ENCODE assay signal across 14 cellular contexts in the genomic region with DNA sequence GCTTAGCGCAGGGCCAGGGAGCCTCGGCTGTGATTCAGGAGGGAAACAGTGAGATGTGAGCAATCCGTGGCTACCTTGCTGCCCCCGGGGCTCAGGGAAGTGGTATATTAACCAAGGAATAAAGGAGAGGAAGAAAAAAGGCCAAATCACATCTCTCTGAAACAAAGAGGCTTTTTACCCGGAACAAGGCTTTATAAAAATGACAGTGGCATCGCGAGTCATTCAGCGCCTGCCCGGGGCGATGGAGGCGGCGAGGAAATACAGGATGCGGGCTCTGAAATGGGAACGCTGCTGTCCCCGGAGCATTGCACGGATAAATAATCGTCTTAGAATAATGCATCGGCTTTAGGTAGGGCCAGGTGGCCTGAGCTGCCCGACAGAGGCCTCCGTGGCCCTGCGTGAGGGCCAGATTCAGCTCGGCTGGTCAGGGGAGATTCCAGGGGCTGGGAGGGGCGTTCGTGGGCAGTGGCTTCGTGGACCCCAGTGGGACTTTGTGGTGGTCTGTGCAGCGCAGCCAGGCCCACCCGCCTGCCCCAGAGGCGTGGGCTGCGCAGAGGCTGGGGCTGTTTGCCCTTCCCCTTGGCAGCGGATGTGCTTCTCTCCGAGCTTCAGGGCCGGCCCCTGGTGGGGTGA.
"Had no signal": no experiment of that assay in that cellular context is flagged by ENCODE, and none has a peak within 500 bp of the region (broad histone marks: within the 10 kb centered on the region; RNA-seq: fewer than 3 reads in every experiment).

No MANE protein-coding gene starts in this region.

- H3K27ac Mint-ChIP-seq: activated CD4-positive, alpha-beta memory T cell treated with anti-CD3 and anti-CD28 coated beads, Interleukin-2, amount 10 ng/mL, durations not matched to agents 7 days and 5 days; activated naive CD8-positive, alpha-beta T cell; stimulated activated memory B cell treated with anti-CD40 and anti-IgM and Interleukin-4, amounts not matched to agents 10 μg/mL and 1 μg/mL and 100 μg/mL, for 72 hours; T-helper 2 cell treated with Interferon-gamma antibody and Interleukin-4, amounts not matched to agents 5 μg/mL and 100 μg/mL, for 36 hours had no signal

- H3K27ac ChIP-seq: colonic mucosa, neutrophil, prostate gland, right lobe of liver had no signal

- H3K36me3 Mint-ChIP-seq: activated naive CD8-positive, alpha-beta T cell; stimulated activated memory B cell treated with anti-CD40 and anti-IgM and Interleukin-4, amounts not matched to agents 10 μg/mL and 1 μg/mL and 100 μg/mL, for 72 hours had no signal

- ATAC-seq: heart left ventricle; right lobe of liver; stimulated activated memory B cell treated with anti-CD40 and anti-IgM and Interleukin-4, amounts not matched to agents 10 μg/mL and 1 μg/mL and 100 μg/mL, for 72 hours had no signal

- H3K36me3 ChIP-seq: colonic mucosa, heart left ventricle, neutrophil, prostate gland, right lobe of liver had no signal

- H3K4me1 Mint-ChIP-seq: activated CD4-positive, alpha-beta memory T cell treated with anti-CD3 and anti-CD28 coated beads, Interleukin-2, amount 10 ng/mL, durations not matched to agents 7 days and 5 days had no signal

- H3K4me3 Mint-ChIP-seq: activated CD4-positive, alpha-beta memory T cell treated with anti-CD3 and anti-CD28 coated beads, Interleukin-2, amount 10 ng/mL, durations not matched to agents 7 days and 5 days; activated naive CD8-positive, alpha-beta T cell; stimulated activated memory B cell treated with anti-CD40 and anti-IgM and Interleukin-4, amounts not matched to agents 10 μg/mL and 1 μg/mL and 100 μg/mL, for 72 hours; T-helper 2 cell treated with Interferon-gamma antibody and Interleukin-4, amounts not matched to agents 5 μg/mL and 100 μg/mL, for 36 hours had no signal

- H3K9me3 Mint-ChIP-seq: activated CD4-positive, alpha-beta memory T cell treated with anti-CD3 and anti-CD28 coated beads, Interleukin-2, amount 10 ng/mL, durations not matched to agents 7 days and 5 days; stimulated activated memory B cell treated with anti-CD40 and anti-IgM and Interleukin-4, amounts not matched to agents 10 μg/mL and 1 μg/mL and 100 μg/mL, for 72 hours; T-helper 2 cell treated with Interferon-gamma antibody and Interleukin-4, amounts not matched to agents 5 μg/mL and 100 μg/mL, for 36 hours had no signal

- DNase-seq: activated CD4-positive, alpha-beta memory T cell treated with anti-CD3 and anti-CD28 coated beads, Interleukin-2, amount 10 ng/mL, durations not matched to agents 7 days and 5 days; activated gamma-delta T cell; activated T-cell treated with anti-CD3 and anti-CD28 coated beads, Interleukin-2, amount 50 U/mL, for 48 hours; caudate nucleus; colonic mucosa; effector CD4-positive, alpha-beta T cell; heart left ventricle; right lobe of liver; SW 1271 had no signal

- H3K9me3 ChIP-seq: colonic mucosa, heart left ventricle, neutrophil, prostate gland, right lobe of liver had no signal

- H3K4me3 ChIP-seq: colonic mucosa, heart left ventricle, prostate gland, right lobe of liver had no signal

- H3K27me3 ChIP-seq: colonic mucosa, right lobe of liver had no signal
